In the genomic region with DNA sequence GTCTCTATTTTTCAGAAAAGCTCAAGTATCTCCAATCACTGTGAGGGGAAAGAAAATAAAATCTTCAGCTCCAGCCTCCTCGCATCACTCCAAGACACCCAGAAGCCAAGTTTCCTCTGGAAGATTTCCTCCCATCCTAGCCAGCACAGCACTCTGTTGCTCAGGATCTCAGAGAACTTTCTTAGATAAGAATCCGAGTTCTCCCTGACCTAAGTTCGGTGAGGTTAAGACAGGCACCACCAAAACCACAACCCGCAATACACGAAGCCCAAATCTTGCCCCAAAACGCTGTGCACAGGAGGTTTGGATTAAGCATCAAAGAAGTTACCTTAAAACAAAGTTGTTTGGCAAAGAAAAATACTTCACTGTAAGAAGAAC, we compare ENCODE assay signal across 1 cellular context.
TF ChIP-seq lines count a peak whose summit lies in the region.

No MANE protein-coding gene starts in this region.

TF ChIP-seq in K562, 482 proteins besides CTCF, POLR2A, EP300 and RAD21:
- TF ChIP-seq ESRRA (IDR thresholded peaks at IDR 0.05; ENCODE audit: borderline replicate concordance, low read depth) (peak; percentile 35; the same call in 1 of the 2 replicates), BRD4 (IDR thresholded peaks at IDR 0.05) (no peak), DPF2 (IDR thresholded peaks at IDR 0.05) (peak; percentile 14; the same call in 1 of the 2 replicates), NR2C1 (IDR thresholded peaks at IDR 0.05) (no peak), NR2C1 (tag; IDR thresholded peaks at IDR 0.05) (0 out of 2 replicates have a peak, but pooled peaks have one; percentile 16)
- TF ChIP-seq, protein P1, sequence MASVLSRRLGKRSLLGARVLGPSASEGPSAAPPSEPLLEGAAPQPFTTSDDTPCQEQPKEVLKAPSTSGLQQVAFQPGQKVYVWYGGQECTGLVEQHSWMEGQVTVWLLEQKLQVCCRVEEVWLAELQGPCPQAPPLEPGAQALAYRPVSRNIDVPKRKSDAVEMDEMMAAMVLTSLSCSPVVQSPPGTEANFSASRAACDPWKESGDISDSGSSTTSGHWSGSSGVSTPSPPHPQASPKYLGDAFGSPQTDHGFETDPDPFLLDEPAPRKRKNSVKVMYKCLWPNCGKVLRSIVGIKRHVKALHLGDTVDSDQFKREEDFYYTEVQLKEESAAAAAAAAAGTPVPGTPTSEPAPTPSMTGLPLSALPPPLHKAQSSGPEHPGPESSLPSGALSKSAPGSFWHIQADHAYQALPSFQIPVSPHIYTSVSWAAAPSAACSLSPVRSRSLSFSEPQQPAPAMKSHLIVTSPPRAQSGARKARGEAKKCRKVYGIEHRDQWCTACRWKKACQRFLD (CRISPR knock-in tag; IDR thresholded peaks at IDR 0.05) = no peak
